In genomic region chr15:69120732-69121131, GRCh38 we compare ENCODE assay signal across 22 cellular contexts. TPM values are rescaled to one million over a fixed set of nuclear protein-coding genes. Genes with fewer than 3 reads are reported as not detected.
DNase-seq lines count a peak whose midpoint lies in the region; ATAC-seq, FAIRE-seq and TF ChIP-seq lines count a peak whose summit lies in the region.
"Had no signal": no experiment of that assay in that cellular context is flagged by ENCODE, and none has a peak within 500 bp of the region (broad histone marks: within the 10 kb centered on the region; RNA-seq: fewer than 3 reads in every experiment).

No MANE protein-coding gene starts in this region.

- no peak overlapping the region; the same call in 1 of the 2 replicates for H3K18ac ChIP-seq in H1 (ENCODE audit: extremely low read depth, low read length)

- H3K36me3 ChIP-seq in H1 (ENCODE audit: control insufficient read depth in 2 of 4, insufficient read depth in 4 of 4, low read length in 3 of 4): no peaks in the 10 kb centered on the region
- H3K36me3 ChIP-seq in PC-3 (ENCODE audit: low read depth, low read length): no peaks in the 10 kb centered on the region

- H3K79me1 ChIP-seq in H1 (ENCODE audit: low read depth, low read length): no peaks in the 10 kb centered on the region; the same call in 1 of the 2 replicates

- no peaks in the 10 kb centered on the region for H3K4me1 Mint-ChIP-seq in effector memory CD8-positive, alpha-beta T cell (ENCODE audit: low read depth in 2 of 2)
- H3K4me1 Mint-ChIP-seq: IgD-negative memory B cell had no signal

- H3K27me3 Mint-ChIP-seq in effector memory CD8-positive, alpha-beta T cell: peaks cover 24 to 50% of the 10 kb centered on the region in 2 donors

- no peak overlapping the region for H3K27ac Mint-ChIP-seq in effector memory CD8-positive, alpha-beta T cell
- H3K27ac Mint-ChIP-seq: CD4-positive, alpha-beta T cell; HFFc6; IgD-negative memory B cell had no signal

- CTCF ChIA-PET in H1 (lab: Charles Lee; ENCODE audit: partially characterized antibody): interaction anchor here (0.7 to 1.2 kb wide), 2 partner anchors 19 to 61 kb away, joined by 3 to 6 read pairs; no protein-coding TSS in a partner anchor
- CTCF ChIA-PET in PC-3 (lab: Charles Lee): no interaction called here

- peaks cover 28 to 46% (median 35%) of the 10 kb centered on the region in 4 experiments for H3K4me1 ChIP-seq in H1 (replicated peaks in 1 of 4; ENCODE audit: control insufficient read depth in 3 of 4, insufficient read depth in 4 of 4, low read length in 3 of 4)
- H3K4me1 ChIP-seq in PC-3 (ENCODE audit: insufficient read depth, low read length): no peaks in the 10 kb centered on the region
- H3K4me1 ChIP-seq: Caco-2 had no signal

- H3K27me3 ChIP-seq in H1 (replicated peaks in 1 of 4; ENCODE audit: control insufficient read depth in 3 of 4, extremely low read depth in 1 of 4, insufficient read depth in 3 of 4, low read length in 3 of 4) (peaks cover 0 to 26% (median 14%) of the 10 kb centered on the region in 4 experiments; a peak in 6 of 7 replicates), PC-3 (ENCODE audit: low read length) (no peaks in the 10 kb centered on the region; the same call in 1 of the 2 replicates)

- no peak for TF ChIP-seq EP300 in H1 (IDR thresholded peaks at IDR 0.05; ENCODE audit: borderline replicate concordance in 1 of 2, low read depth in 2 of 2, low read length in 2 of 2)

- H2BK20ac ChIP-seq in H1 (ENCODE audit: low read length): peak overlapping the region; percentile 94; the same call in 1 of the 2 replicates

- H3K23me2 ChIP-seq in H1 (ENCODE audit: low read depth, low read length): peaks cover 3% of the 10 kb centered on the region

- POLR2A ChIA-PET in H1 (lab: Charles Lee; ENCODE audit: partially characterized antibody) (interaction anchor here (1.0 kb wide), 2 partner anchors 31 to 35 kb away, joined by 3 to 4 read pairs; no protein-coding TSS in a partner anchor), PC-3 (lab: Charles Lee; ENCODE audit: unreplicated experiment) (interaction anchor here (0.6 kb wide), 1 partner anchor 283 kb away, joined by 4 read pairs; no protein-coding TSS in a partner anchor)

- H3K56ac ChIP-seq in H1 (replicated peaks; ENCODE audit: insufficient read length, low read depth, low read length): no peak overlapping the region

- TF ChIP-seq CTCF in H1 (IDR thresholded peaks at IDR 0.05; ENCODE audit: control extremely low read depth in 1 of 3, insufficient read depth in 1 of 3, low read depth in 1 of 3, low read length in 3 of 3) (no peak), coronary artery (IDR thresholded peaks at IDR 0.05) (no peak), PC-3 (conservative IDR thresholded peaks at IDR 0.05; ENCODE audit: low read depth, low read length) (no peak)

- H2AFZ ChIP-seq in H1 (ENCODE audit: low read length) (no peak overlapping the region), PC-3 (ENCODE audit: low read length) (no peak overlapping the region)

- no peak overlapping the region for H3K4ac ChIP-seq in H1 (replicated peaks; ENCODE audit: insufficient read length, low read depth, low read length)

- no peaks in the 10 kb centered on the region for H3K9me3 ChIP-seq in H1 (ENCODE audit: insufficient read depth in 2 of 2, low read depth in 1 of 2, low read length in 1 of 2)
- H3K9me3 ChIP-seq in PC-3 (ENCODE audit: low read length): no peaks in the 10 kb centered on the region
- H3K9me3 ChIP-seq: A549, Caco-2 had no signal

- DNase-seq in DMS 273 (lab: John Stamatoyannopoulos, UW; ENCODE audit: unreplicated experiment) (peak; percentile 47), DMS 273 treated with DMSO at 0.1 percent for 48 hours (lab: John Stamatoyannopoulos, UW) (no peak), NCI-H82 (lab: John Stamatoyannopoulos, UW) (peak; percentile 24), NCI-H82 treated with DMSO at 0.1 percent for 48 hours (lab: John Stamatoyannopoulos, UW; ENCODE audit: unreplicated experiment) (no peak), H1 (ENCODE audit: low read depth in 1 of 2, low spot score in 2 of 2) (no peak), coronary artery (ENCODE audit: low spot score) (no peak), PC-3 (no peak)
- DNase-seq in effector memory CD8-positive, alpha-beta T cell: no peak
- DNase-seq: AML-193; Caco-2; CD4-positive, alpha-beta T cell; DMS79 treated with DMSO at 0.1 percent for 48 hours; GF-D8; HCEC 1CT; HFFc6 had no signal

- H3K14ac ChIP-seq in H1 (ENCODE audit: insufficient read length): no peak overlapping the region

- no peak overlapping the region for H3K4me3 Mint-ChIP-seq in effector memory CD8-positive, alpha-beta T cell
- H3K4me3 Mint-ChIP-seq: CD4-positive, alpha-beta T cell; HFFc6 had no signal

- H4K5ac ChIP-seq in H1 (ENCODE audit: insufficient read length, low read depth, low read length): no peak overlapping the region

- no peaks in the 10 kb centered on the region for H3K9me2 ChIP-seq in PC-3 (replicated peaks; ENCODE audit: low read length)

- H3K9me3 Mint-ChIP-seq in effector memory CD8-positive, alpha-beta T cell: no peaks in the 10 kb centered on the region
- H3K9me3 Mint-ChIP-seq: CD4-positive, alpha-beta T cell; HFFc6; IgD-negative memory B cell had no signal

- FAIRE-seq in H1 (lab: Jason Lieb, UNC): no peak
- FAIRE-seq: A549, D721Med, H54, HepG2 had no signal

- no peaks in the 10 kb centered on the region for H4K20me1 ChIP-seq in H1 (replicated peaks in 1 of 2; ENCODE audit: control insufficient read depth in 1 of 2, insufficient read depth in 2 of 2, low read length in 2 of 2)
- no peaks in the 10 kb centered on the region for H4K20me1 ChIP-seq in PC-3 (ENCODE audit: low read length)

- H3K79me2 ChIP-seq in H1 (ENCODE audit: control insufficient read depth in 1 of 2, insufficient read depth in 2 of 2, low read length in 2 of 2): no peaks in the 10 kb centered on the region
- H3K79me2 ChIP-seq in PC-3 (ENCODE audit: low read length): no peaks in the 10 kb centered on the region

- H3K9ac ChIP-seq in H1 (replicated peaks in 1 of 4; ENCODE audit: extremely low read depth in 1 of 4, low read depth in 3 of 4, low read length in 3 of 4) (no peak overlapping the region), PC-3 (ENCODE audit: low read length) (no peak overlapping the region)

- intact Hi-C loops in PC-3 (cut with micrococcal nuclease): no loop called here

- no peak overlapping the region for H2AK5ac ChIP-seq in H1 (ENCODE audit: low read depth, low read length)

- no peak overlapping the region for H3K27ac ChIP-seq in H1 (ENCODE audit: low read depth, low read length)
- H3K27ac ChIP-seq in coronary artery: no peak overlapping the region
- no peak overlapping the region for H3K27ac ChIP-seq in PC-3 (ENCODE audit: low read length)
- H3K27ac ChIP-seq: 22Rv1, A549, C4-2B had no signal

- no peak for TF ChIP-seq RAD21 in H1 (IDR thresholded peaks at IDR 0.05 in 1 of 2, conservative IDR thresholded peaks at IDR 0.05 in 1 of 2; ENCODE audit: low read depth in 2 of 2, low read length in 2 of 2)

- H3K36me3 Mint-ChIP-seq in effector memory CD8-positive, alpha-beta T cell (ENCODE audit: insufficient read depth): no peaks in the 10 kb centered on the region
- H3K36me3 Mint-ChIP-seq: IgD-negative memory B cell had no signal

- no peaks in the 10 kb centered on the region for H3F3A ChIP-seq in PC-3 (ENCODE audit: low read length, unreplicated experiment)

- H2BK12ac ChIP-seq in H1 (ENCODE audit: low read depth, low read length): no peak overlapping the region

- H4K8ac ChIP-seq in H1 (ENCODE audit: extremely low read depth, insufficient read depth, low read length): no peak overlapping the region

- ATAC-seq in effector memory CD8-positive, alpha-beta T cell (replicated peaks): no peak
- no peak for ATAC-seq in PC-3
- ATAC-seq: A549, HepG2 had no signal

- H3K4me2 ChIP-seq in H1 (ENCODE audit: insufficient read depth in 1 of 2, low read depth in 2 of 2, low read length in 2 of 2): peak overlapping the region in 1 of 2 experiments; percentile 80; a peak in 2 of 4 replicates
- no peak overlapping the region for H3K4me2 ChIP-seq in PC-3 (ENCODE audit: low read length)
- H3K4me2 ChIP-seq: A549 had no signal

- peak overlapping the region; percentile 36 for H4K91ac ChIP-seq in H1 (replicated peaks; ENCODE audit: insufficient read length, low read length)

- no TSS peak for BruUV-seq in PC-3 (replicated peaks; lab: Mats Ljungman, UMichigan)

- TF ChIP-seq POLR2A in H1 (IDR thresholded peaks at IDR 0.05; ENCODE audit: control extremely low read depth in 1 of 2, low read depth in 2 of 2, low read length in 2 of 2): no peak

- no peak overlapping the region for H3K23ac ChIP-seq in H1 (ENCODE audit: insufficient read length)

- no peak overlapping the region; the same call in 1 of the 2 replicates for H2BK5ac ChIP-seq in H1 (ENCODE audit: low read depth, low read length)

- 90% methylated on average over 3 of the region's 3 CpGs; no CpG with 5 or more reads in 1 of the 2 experiments for WGBS in H1 (ENCODE audit: extremely low coverage in 1 of 2, insufficient coverage in 1 of 2, insufficient read length in 1 of 2, insufficient replicate concordance in 2 of 2, low coverage in 1 of 2, low lambda C conversion rate in 2 of 2, missing lambda C conversion rate in 1 of 2), 2 experiments

- no peak overlapping the region for H2BK15ac ChIP-seq in H1 (ENCODE audit: low read length)

- H2BK120ac ChIP-seq in H1 (replicated peaks; ENCODE audit: low read depth, low read length): peak overlapping the region; percentile 69

- H3K4me3 ChIP-seq in H1 (ENCODE audit: extremely low read depth in 1 of 4, insufficient read depth in 2 of 4, low read depth in 3 of 4, low read length in 4 of 4) (peak overlapping the region in 1 of 4 experiments; percentile 1; a peak in 1 of 8 replicates), coronary artery (no peak overlapping the region), PC-3 (ENCODE audit: low read length) (no peak overlapping the region)
- H3K4me3 ChIP-seq: A549 had no signal

TF ChIP-seq in H1, 55 proteins besides CTCF, POLR2A, EP300 and RAD21:
- TF ChIP-seq PHF8 (conservative IDR thresholded peaks at IDR 0.05; ENCODE audit: low read depth, low read length) (no peak), SRF (IDR thresholded peaks at IDR 0.05; ENCODE audit: low read depth, low read length) (no peak), SP2 (IDR thresholded peaks at IDR 0.05; ENCODE audit: low read length) (no peak), YY1 (IDR thresholded peaks at IDR 0.05; ENCODE audit: low read depth, low read length) (0 out of 2 replicates have a peak, but pooled peaks have one; percentile 9)

RNA-seq across cellular contexts. Expression of gene GLCE, which starts 39.7 kb away (rescaled TPM):
- total RNA-seq in H1 (2021; fragmentation: NEBNext Ultra II Directional; extraction: Animal tissue kit (Norgen Biotek cat#: 25700)): 16.2 and 17.1 TPM in 2 replicates
- 8.4 and 22.7 TPM in 2 replicates for polyA plus RNA-seq in H1 (2011; rRNA removed)
- polyA plus RNA-seq in H1 (2011; cell fraction: cytosol; rRNA removed): 15.1 TPM
- 8.8 TPM for polyA plus RNA-seq in H1 (2011; cell fraction: nucleus; rRNA removed)
- 17.3 to 22.2 TPM (median 19.5 TPM) in 4 replicates for polyA plus RNA-seq in H1 (2012, experiment 1 of 2)
- 3.2 TPM for polyA plus RNA-seq in H1 (2012, experiment 2 of 2)
- 10.6 TPM for polyA plus RNA-seq in H1 (2013, experiment 1 of 2)
- 10.5 TPM for polyA plus RNA-seq in H1 (2013, experiment 2 of 2)
- 23.8 and 45.2 TPM in 2 replicates for polyA minus RNA-seq in H1 (2011; rRNA and poly(A)+ RNA removed)
- polyA minus RNA-seq in H1 (2011; cell fraction: cytosol; rRNA and poly(A)+ RNA removed): 13.1 TPM
- polyA minus RNA-seq in H1 (2011; cell fraction: nucleus; rRNA and poly(A)+ RNA removed): 22.8 TPM
- 11.1 and 15.4 TPM in 2 replicates for total RNA-seq in PC-3 (2014; rRNA removed)

Comparison
In these comparisons a context has a peak if more than half of its experiments do, and no peak if none do; other contexts are left out.
1. DNase-seq: peak in DMS 273 (single experiment) and NCI-H82 (single experiment); none in DMS 273 treated with DMSO at 0.1 percent for 48 hours (single experiment), NCI-H82 treated with DMSO at 0.1 percent for 48 hours (single experiment), H1 (0 of 2), coronary artery (single experiment), effector memory CD8-positive, alpha-beta T cell (0 of 3) and PC-3 (single experiment).